Comparison of ENCODE assay signal across 13 cellular contexts in the genomic region with DNA sequence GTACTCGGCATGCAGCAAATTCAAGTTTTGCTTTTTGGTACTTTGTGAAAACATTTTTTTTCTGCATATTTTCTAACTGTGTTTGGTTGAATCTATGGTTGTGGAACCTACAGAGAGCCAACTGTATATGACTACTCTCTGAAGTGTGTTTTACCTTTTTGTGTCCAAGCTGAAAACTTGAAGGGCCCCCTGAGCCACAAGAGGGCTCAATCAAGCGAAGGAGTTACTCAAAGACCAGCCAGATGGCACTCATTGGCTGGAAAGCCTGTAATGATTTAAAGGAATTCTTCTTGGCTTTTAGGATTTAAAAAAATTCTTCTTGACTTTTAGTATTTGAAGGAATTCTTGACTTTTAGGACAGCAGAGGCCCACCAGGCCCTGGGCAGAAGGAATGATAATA.
"Had no signal": no experiment of that assay in that cellular context is flagged by ENCODE, and none has a peak within 500 bp of the region (broad histone marks: within the 10 kb centered on the region; RNA-seq: fewer than 3 reads in every experiment).

No MANE protein-coding gene starts in this region.

- H3K4me1 Mint-ChIP-seq: naive thymus-derived CD8-positive, alpha-beta T cell had no signal

- H3K36me3 ChIP-seq: breast epithelium, neutrophil had no signal

- H3K27me3 ChIP-seq: breast epithelium, neutrophil had no signal

- H3K4me3 Mint-ChIP-seq: naive thymus-derived CD8-positive, alpha-beta T cell had no signal

- H3K27ac Mint-ChIP-seq: naive thymus-derived CD8-positive, alpha-beta T cell had no signal

- H3K9me3 ChIP-seq: breast epithelium, neutrophil had no signal

- H3K4me1 ChIP-seq: breast epithelium had no signal

- ATAC-seq: naive thymus-derived CD8-positive, alpha-beta T cell had no signal

- H3K36me3 Mint-ChIP-seq: naive thymus-derived CD8-positive, alpha-beta T cell had no signal

- DNase-seq: activated CD4-positive, alpha-beta T cell treated with anti-CD3 and anti-CD28 coated beads, Interleukin-2, amount 50 U/mL, for 1 hour; activated naive CD4-positive, alpha-beta T cell treated with Interleukin-2 at 50 U/mL for 16 hours; aorta; kidney glomerular epithelial cell; mesenchymal stem cell; naive thymus-derived CD8-positive, alpha-beta T cell; stimulated activated CD4-positive, alpha-beta T cell treated with anti-CD3 and anti-CD28 coated beads, Interleukin-4, amount 100 ng/mL, for 1 hour; stimulated activated naive CD4-positive, alpha-beta T cell; substantia nigra; T-helper 2 cell; trophoblast cell had no signal

- H3K27ac ChIP-seq: breast epithelium, neutrophil had no signal

- H3K4me3 ChIP-seq: breast epithelium had no signal
